1 cellular context compared by ENCODE assay signal in the genomic region with DNA sequence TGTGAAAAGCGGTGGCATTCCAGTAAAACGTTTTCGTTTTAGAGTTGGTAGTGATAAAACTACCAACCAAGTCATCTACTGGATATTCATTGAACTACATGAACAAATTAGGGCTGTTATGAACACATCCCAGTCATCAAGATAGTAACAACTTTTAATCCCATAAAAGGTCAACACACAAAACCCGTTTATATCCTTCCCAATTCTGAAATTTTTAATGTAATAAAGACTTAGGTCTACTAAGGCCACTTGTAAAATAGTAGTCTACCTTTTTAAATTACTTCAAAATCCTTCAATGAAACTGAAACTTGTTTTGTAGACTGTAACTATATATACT.
TF ChIP-seq lines count a peak whose summit lies in the region.

No MANE protein-coding gene starts in this region.

TF ChIP-seq in K562, 482 proteins besides CTCF, POLR2A, EP300 and RAD21:
- TF ChIP-seq, protein P1, sequence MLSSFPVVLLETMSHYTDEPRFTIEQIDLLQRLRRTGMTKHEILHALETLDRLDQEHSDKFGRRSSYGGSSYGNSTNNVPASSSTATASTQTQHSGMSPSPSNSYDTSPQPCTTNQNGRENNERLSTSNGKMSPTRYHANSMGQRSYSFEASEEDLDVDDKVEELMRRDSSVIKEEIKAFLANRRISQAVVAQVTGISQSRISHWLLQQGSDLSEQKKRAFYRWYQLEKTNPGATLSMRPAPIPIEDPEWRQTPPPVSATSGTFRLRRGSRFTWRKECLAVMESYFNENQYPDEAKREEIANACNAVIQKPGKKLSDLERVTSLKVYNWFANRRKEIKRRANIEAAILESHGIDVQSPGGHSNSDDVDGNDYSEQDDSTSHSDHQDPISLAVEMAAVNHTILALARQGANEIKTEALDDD (IDR thresholded peaks at IDR 0.05), result peak; percentile 49; the same call in 1 of the 2 replicates
- TF ChIP-seq PHF21A (IDR thresholded peaks at IDR 0.05; ENCODE audit: borderline replicate concordance, low read depth) (no peak), SRF (CRISPR knock-in tag; IDR thresholded peaks at IDR 0.05) (peak in 1 of 2 experiments; percentile 69; a peak in 2 of 4 replicates)
TF ChIP-seq in K562: peak in this region for 2.
